Comparison of ENCODE assay signal across 15 cellular contexts in the genomic region with DNA sequence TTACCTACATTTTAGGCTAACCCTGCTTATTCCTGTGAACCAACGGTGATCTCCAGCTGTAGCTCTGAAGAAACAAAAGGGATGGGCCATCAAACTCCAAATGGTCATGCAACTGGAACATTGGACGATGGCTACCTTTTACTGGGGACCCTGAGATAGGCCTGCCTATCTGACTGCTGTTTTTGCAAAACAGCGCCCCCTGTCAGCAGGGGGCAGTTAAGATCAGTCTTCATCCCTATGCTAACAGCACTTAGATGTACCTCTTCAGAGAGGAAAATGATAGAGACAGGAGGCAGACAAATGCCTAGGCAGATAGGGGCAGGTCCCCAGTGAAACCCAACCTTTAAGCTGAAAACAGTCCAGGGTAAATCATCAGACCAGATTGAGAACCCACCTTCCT.
DNase-seq lines count a peak whose midpoint lies in the region; ATAC-seq and TF ChIP-seq lines count a peak whose summit lies in the region.
"Had no signal": no experiment of that assay in that cellular context is flagged by ENCODE, and none has a peak within 500 bp of the region (broad histone marks: within the 10 kb centered on the region; RNA-seq: fewer than 3 reads in every experiment).

No MANE protein-coding gene starts in this region.

- no peak for ATAC-seq in body of pancreas
- ATAC-seq in Right ventricle myocardium inferior = no peak

- peak; percentile 42 for TF ChIP-seq CTCF in GM12865 (IDR thresholded peaks at IDR 0.05; ENCODE audit: insufficient read depth, low read depth, low read length, missing control alignments)
- TF ChIP-seq CTCF in HFFc6 (IDR thresholded peaks at IDR 0.05) = peak; percentile 14; the same call in 1 of the 2 replicates
- TF ChIP-seq CTCF in OCI-LY1 (IDR thresholded peaks at IDR 0.05; ENCODE audit: low read length) = peak; percentile 57
- TF ChIP-seq CTCF in endodermal cell (conservative IDR thresholded peaks at IDR 0.05) = peak; percentile 64
- TF ChIP-seq CTCF in body of pancreas (IDR thresholded peaks at IDR 0.05) = no peak

- H3K27ac ChIP-seq in OCI-LY1 (ENCODE audit: low read depth, low read length, poor library complexity, severe bottlenecking) (no peak overlapping the region), endodermal cell (ENCODE audit: low read depth, low read length) (no peak overlapping the region), body of pancreas (no peak overlapping the region)
- H3K27ac ChIP-seq: SK-N-MC had no signal

- intact Hi-C loops in body of pancreas (cut with DNase I) (no loop called here), Right ventricle myocardium inferior (cut with DNase I) (no loop called here)

- WGBS in endodermal cell (ENCODE audit: insufficient coverage in 1 of 2, insufficient read length in 1 of 2), 2 experiments = 79 to 80% methylated on average over 2 to 3 of the region's 3 CpGs
- 43 to 68% methylated on average over 3 of the region's 3 CpGs for WGBS in body of pancreas, 2 donors

- H3K4me1 ChIP-seq in OCI-LY1 (ENCODE audit: insufficient read depth, low read length, severe bottlenecking) (no peaks in the 10 kb centered on the region), endodermal cell (ENCODE audit: control insufficient read depth, insufficient read depth, low read length) (no peaks in the 10 kb centered on the region), body of pancreas (no peaks in the 10 kb centered on the region)

- H3K79me2 ChIP-seq in OCI-LY1 (ENCODE audit: insufficient read depth, low read length) = no peaks in the 10 kb centered on the region

- H3K4me2 ChIP-seq in OCI-LY1 (ENCODE audit: low read length) = no peak overlapping the region

- H3K9me3 Mint-ChIP-seq in HFFc6 = peaks cover 46% of the 10 kb centered on the region
- H3K9me3 Mint-ChIP-seq in endodermal cell = peaks cover 53% of the 10 kb centered on the region

- no peaks in the 10 kb centered on the region for H3K27me3 Mint-ChIP-seq in HFFc6 (ENCODE audit: insufficient read depth)
- peaks cover 26% of the 10 kb centered on the region for H3K27me3 Mint-ChIP-seq in endodermal cell (ENCODE audit: insufficient read depth)

- H3K4me1 Mint-ChIP-seq in HFFc6 (ENCODE audit: low read depth) = no peaks in the 10 kb centered on the region
- no peaks in the 10 kb centered on the region for H3K4me1 Mint-ChIP-seq in endodermal cell

- H3K4me3 ChIP-seq in GM12865 (ENCODE audit: low read depth, low read length) (no peak overlapping the region), OCI-LY1 (ENCODE audit: low read depth, low read length, poor library complexity, severe bottlenecking) (no peak overlapping the region), endodermal cell (ENCODE audit: low read length) (no peak overlapping the region), body of pancreas (no peak overlapping the region)
- H3K4me3 ChIP-seq: SK-N-MC had no signal

- H3K27ac Mint-ChIP-seq in HFFc6 (no peak overlapping the region), endodermal cell (no peak overlapping the region)

- no peaks in the 10 kb centered on the region for H3K9me2 ChIP-seq in OCI-LY1 (ENCODE audit: low read depth, low read length)

- H3K36me3 Mint-ChIP-seq in HFFc6 (ENCODE audit: low read depth) (0 out of 2 replicates have a peak, but pooled peaks cover 5% of the 10 kb centered on the region), endodermal cell (ENCODE audit: low read depth) (no peaks in the 10 kb centered on the region)

- H4K20me1 ChIP-seq in OCI-LY1 (ENCODE audit: insufficient read depth, low read length) = no peaks in the 10 kb centered on the region

- H3K9ac ChIP-seq in OCI-LY1 (ENCODE audit: low read length) (no peak overlapping the region), endodermal cell (ENCODE audit: extremely low read depth, low read length, poor library complexity, severe bottlenecking) (no peak overlapping the region)

- peak; percentile 47 for DNase-seq in GM12865 (ENCODE audit: low read depth)
- no peak for DNase-seq in HFFc6
- DNase-seq in endodermal cell = peak; percentile 64
- no peak for DNase-seq in body of pancreas
- DNase-seq in NCI-H345 treated with DMSO at 0.1 percent for 48 hours (lab: John Stamatoyannopoulos, UW; ENCODE audit: unreplicated experiment) = no peak
- DNase-seq in Right ventricle myocardium inferior (ENCODE audit: missing footprints) = no peak
- DNase-seq in activated CD4-positive, alpha-beta T cell treated with anti-CD3 and anti-CD28 coated beads, Interleukin-2, amount 50 U/mL, for 4 hours = no peak
- DNase-seq: activated CD8-positive, alpha-beta memory T cell treated with anti-CD3 and anti-CD28 coated beads for 24 hours; activated effector memory CD4-positive, alpha-beta T cell treated with Interleukin-2 at 50 U/mL for 16 hours; cortex of kidney; glutamatergic neuron; NCI-H187 treated with DMSO at 0.1 percent for 48 hours; NCI-H774 had no signal

- H3K9me3 ChIP-seq in OCI-LY1 (ENCODE audit: low read length) (0 out of 2 replicates have a peak, but pooled peaks cover 2% of the 10 kb centered on the region), endodermal cell (ENCODE audit: control insufficient read depth, low read length) (peaks cover 56% of the 10 kb centered on the region), body of pancreas (peaks cover 0 to 4% (median 0%) of the 10 kb centered on the region in 3 donors)

- H3K4me3 Mint-ChIP-seq in HFFc6 (no peak overlapping the region), endodermal cell (no peak overlapping the region)

- no peaks in the 10 kb centered on the region for H3F3A ChIP-seq in OCI-LY1 (ENCODE audit: insufficient read depth, low read length)

- no peak for TF ChIP-seq POLR2A in body of pancreas (IDR thresholded peaks at IDR 0.05)

- no peak overlapping the region for H2AFZ ChIP-seq in OCI-LY1 (ENCODE audit: low read length)

- H3K36me3 ChIP-seq in OCI-LY1 (ENCODE audit: insufficient read depth, low read length) = no peaks in the 10 kb centered on the region
- no peaks in the 10 kb centered on the region for H3K36me3 ChIP-seq in endodermal cell (ENCODE audit: control insufficient read depth, insufficient read depth, low read length)
- no peaks in the 10 kb centered on the region for H3K36me3 ChIP-seq in body of pancreas (replicated peaks in 1 of 2; ENCODE audit: insufficient read depth in 1 of 2, low read depth in 2 of 2)

- H3K27me3 ChIP-seq in OCI-LY1 (ENCODE audit: insufficient read depth, low read length) (no peaks in the 10 kb centered on the region), endodermal cell (ENCODE audit: control insufficient read depth, insufficient read depth, low read length, poor library complexity, severe bottlenecking) (no peaks in the 10 kb centered on the region), body of pancreas (no peaks in the 10 kb centered on the region)

Comparison
In these comparisons a context has a peak if more than half of its experiments do, and no peak if none do; other contexts are left out.
1. DNase-seq: peak in GM12865 (single experiment) and endodermal cell (single experiment); none in HFFc6 (single experiment), body of pancreas (0 of 4), NCI-H345 treated with DMSO at 0.1 percent for 48 hours (single experiment), Right ventricle myocardium inferior (single experiment) and activated CD4-positive, alpha-beta T cell treated with anti-CD3 and anti-CD28 coated beads, Interleukin-2, amount 50 U/mL, for 4 hours (0 of 2).
2. CTCF ChIP-seq: peak in GM12865 (single experiment), HFFc6 (single experiment), OCI-LY1 (single experiment) and endodermal cell (single experiment); none in body of pancreas (0 of 7).